ENCODE assay signal across 15 cellular contexts in the genomic region with DNA sequence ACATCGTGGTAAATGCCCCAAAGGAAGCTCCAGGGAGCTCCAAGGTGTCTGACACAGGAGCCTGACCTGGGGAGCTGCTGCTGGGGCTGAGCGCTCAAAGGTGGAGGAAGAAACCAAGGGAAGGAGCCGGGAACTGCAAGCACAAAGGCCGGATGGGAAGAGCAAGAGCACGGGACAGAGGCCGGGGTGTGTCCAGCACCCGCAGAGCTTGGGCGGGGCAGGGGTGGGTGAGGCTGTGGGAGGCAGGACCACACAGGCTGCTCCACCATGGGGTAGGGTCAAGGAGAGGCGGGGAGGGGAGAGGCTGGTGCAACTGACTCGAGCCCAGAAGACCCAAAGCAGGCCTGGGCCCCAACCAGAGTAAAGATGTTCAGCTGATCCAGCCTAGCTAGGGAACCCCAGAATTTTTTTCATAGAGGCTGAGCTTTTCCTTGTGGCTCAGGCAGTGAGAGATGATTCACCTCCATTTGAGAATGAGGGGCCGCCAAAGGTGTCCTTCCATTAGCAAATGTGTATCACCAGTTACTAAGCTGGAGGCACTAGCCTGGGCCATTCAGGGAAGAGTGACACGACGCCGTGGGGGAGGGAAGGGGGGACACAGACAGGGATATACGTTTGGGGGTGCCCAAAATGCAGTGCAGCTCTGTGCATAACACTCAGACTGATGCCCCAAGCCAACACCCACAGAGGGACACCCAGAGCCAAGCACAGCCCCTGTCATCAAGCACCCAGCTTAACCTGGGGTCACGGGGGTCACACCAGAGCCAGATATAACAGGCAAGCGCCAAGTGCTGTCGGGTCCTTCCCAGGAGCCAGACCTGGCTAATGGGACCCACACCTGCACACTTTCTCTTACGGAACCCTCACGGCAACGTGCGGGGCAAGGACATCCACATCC. TPM values are rescaled to one million over a fixed set of nuclear protein-coding genes. Genes with fewer than 3 reads are reported as not detected.
DNase-seq lines count a peak whose midpoint lies in the region; ATAC-seq, FAIRE-seq and TF ChIP-seq lines count a peak whose summit lies in the region.
"Had no signal": no experiment of that assay in that cellular context is flagged by ENCODE, and none has a peak within 500 bp of the region (broad histone marks: within the 10 kb centered on the region; RNA-seq: fewer than 3 reads in every experiment).

No MANE protein-coding gene starts in this region.

- H3K27ac Mint-ChIP-seq in H9 = peak overlapping the region; percentile 25 to 91 (median 47); a peak in 4 of 7 replicates
- H3K27ac Mint-ChIP-seq: neural progenitor cell, T-cell had no signal

- H3K27me3 Mint-ChIP-seq in H9 (ENCODE audit: low read depth) = no peaks in the 10 kb centered on the region
- H3K27me3 Mint-ChIP-seq: T-cell had no signal

- no peaks in the 10 kb centered on the region for H4K20me1 ChIP-seq in H9 (ENCODE audit: control insufficient read depth, insufficient read depth, insufficient read length)
- H4K20me1 ChIP-seq in K562 (replicated peaks; ENCODE audit: control insufficient read depth, insufficient read depth, low read length) = 0 out of 2 replicates have a peak, but pooled peaks cover 15% of the 10 kb centered on the region

- H3K23ac ChIP-seq in H9 (ENCODE audit: insufficient read length, low read depth, low read length) = no peak overlapping the region

- H3K79me1 ChIP-seq in H9 (ENCODE audit: insufficient read depth, low read depth, low read length, poor library complexity, severe bottlenecking) = no peaks in the 10 kb centered on the region

- H3K9me3 ChIP-seq in H9 (ENCODE audit: control insufficient read depth, low read depth, low read length) = no peaks in the 10 kb centered on the region
- peaks cover 3% of the 10 kb centered on the region; the same call in 1 of the 2 replicates for H3K9me3 ChIP-seq in K562 (replicated peaks; ENCODE audit: control insufficient read depth, insufficient read depth, low read depth, low read length)
- H3K9me3 ChIP-seq in stomach = no peaks in the 10 kb centered on the region

- no peak overlapping the region for H3K4ac ChIP-seq in H9 (ENCODE audit: low read depth, low read length)

- no peak for TF ChIP-seq RAD21 in K562 (CRISPR knock-in tag; conservative IDR thresholded peaks at IDR 0.05 in 1 of 2, IDR thresholded peaks at IDR 0.05 in 1 of 2)

- no peak overlapping the region for H3T11ph ChIP-seq in H9 (ENCODE audit: low read length)

- H3K4me2 ChIP-seq in H9 (ENCODE audit: insufficient read depth, insufficient read length, low read length) = no peak overlapping the region
- no peak overlapping the region for H3K4me2 ChIP-seq in K562 (ENCODE audit: insufficient read depth, low read length)
- H3K4me2 ChIP-seq: neural progenitor cell had no signal

- no peak for FAIRE-seq in K562 (lab: Jason Lieb, UNC)
- FAIRE-seq: GM12878 had no signal

- peaks cover 11 to 16% (median 13%) of the 10 kb centered on the region in 3 experiments for H3K36me3 Mint-ChIP-seq in H9 (ENCODE audit: insufficient read depth in 1 of 3, low read depth in 3 of 3)
- H3K36me3 Mint-ChIP-seq: T-cell had no signal

- H2AK5ac ChIP-seq in H9 (ENCODE audit: insufficient read length, low read length) = no peak overlapping the region

- TF ChIP-seq POLR2A in K562 (conservative IDR thresholded peaks at IDR 0.05) = no peak
- TF ChIP-seq POLR2A in stomach (IDR thresholded peaks at IDR 0.05) = no peak

- no peak overlapping the region for H3K18ac ChIP-seq in H9 (ENCODE audit: insufficient read length, low read depth, low read length)

- H3K9ac ChIP-seq in H9 (ENCODE audit: extremely low read depth, insufficient read length, low read length) (no peak overlapping the region), K562 (ENCODE audit: insufficient read depth in 1 of 2, low read depth in 2 of 2, low read length in 2 of 2) (peak overlapping the region in 1 of 2 experiments; percentile 77; a peak in 2 of 4 replicates)
- H3K9ac ChIP-seq: neural progenitor cell had no signal

- POLR2A ChIA-PET in K562 (lab: Yijun Ruan, JAX) = interaction anchor here (0.6 to 10.6 kb wide), 10 partner anchors 7 to 249 kb away, joined by 3 to 65 read pairs (median 4); partner anchors contain the start of gene RBL1

- no peak overlapping the region for H4K5ac ChIP-seq in H9 (ENCODE audit: insufficient read length, low read depth, low read length)

- no peaks in the 10 kb centered on the region for H3K23me2 ChIP-seq in H9 (ENCODE audit: insufficient read length, low read depth, low read length, poor library complexity, severe bottlenecking)

- H3K27me3 ChIP-seq in H9 (ENCODE audit: insufficient read depth, low read length) (no peaks in the 10 kb centered on the region), K562 (ENCODE audit: control insufficient read depth in 2 of 2, insufficient read depth in 2 of 2, low read length in 2 of 2) (no peaks in the 10 kb centered on the region), stomach (no peaks in the 10 kb centered on the region)
- H3K27me3 ChIP-seq: neural progenitor cell had no signal

- H3K36me3 ChIP-seq in K562 (ENCODE audit: control insufficient read depth, insufficient read depth, low read length) = peaks cover 39% of the 10 kb centered on the region; the same call in 2 of the 3 replicates
- H3K36me3 ChIP-seq in stomach = no peaks in the 10 kb centered on the region
- H3K36me3 ChIP-seq: neural progenitor cell had no signal

- no peak overlapping the region for H2BK12ac ChIP-seq in H9 (ENCODE audit: insufficient read length, low read depth, low read length)

- no peak overlapping the region for H2BK120ac ChIP-seq in H9 (ENCODE audit: low read depth, low read length, poor library complexity, severe bottlenecking)

- peak; percentile 54 for ATAC-seq in K562
- peak; percentile 92 for ATAC-seq in left colon
- no peak for ATAC-seq in GM18517 (IDR thresholded peaks at IDR 0.05; ENCODE audit: unreplicated experiment)
- ATAC-seq: GM12878, T-cell had no signal

- H3K4me3 Mint-ChIP-seq in H9 = no peak overlapping the region
- H3K4me3 Mint-ChIP-seq: neural progenitor cell, T-cell had no signal

- no CpG with 5 or more reads among the region's 22 CpGs for WGBS in H9 (ENCODE audit: extremely low coverage, insufficient read length, low lambda C conversion rate)
- 59% methylated on average over 18 of the region's 22 CpGs for WGBS in K562 (ENCODE audit: insufficient coverage, low coverage, missing lambda C conversion rate)
- WGBS in stomach, 5 donors = 58 to 71% (median 64%) methylated on average over 22 of the region's 22 CpGs

- peaks cover 9 to 12% of the 10 kb centered on the region in 2 experiments for H3K9me3 Mint-ChIP-seq in H9

- no peak overlapping the region for H2AFZ ChIP-seq in H9 (ENCODE audit: low read length)
- H2AFZ ChIP-seq in K562 (ENCODE audit: low read depth, low read length) = no peak overlapping the region
- H2AFZ ChIP-seq: neural progenitor cell had no signal

- TF ChIP-seq CTCF in H9 (conservative IDR thresholded peaks at IDR 0.05) (no peak), K562 (IDR thresholded peaks at IDR 0.05 in 2 of 3, conservative IDR thresholded peaks at IDR 0.05 in 1 of 3; ENCODE audit: insufficient read depth in 2 of 3, low read depth in 1 of 3, low read length in 3 of 3) (no peak), stomach (IDR thresholded peaks at IDR 0.05) (no peak)

- TF ChIP-seq EP300 in K562 (IDR thresholded peaks at IDR 0.05; ENCODE audit: low read length) = no peak
- no peak for TF ChIP-seq EP300 in stomach (IDR thresholded peaks at IDR 0.05)

- intact Hi-C loops in K562 (cut with micrococcal nuclease) (no loop called here), left colon (cut with DNase I, micrococcal nuclease) (no loop called here), stomach (cut with DNase I; ENCODE audit: low total_unique reads) (no loop called here)

- no peaks in the 10 kb centered on the region for H3K4me1 ChIP-seq in H9 (ENCODE audit: insufficient read depth, low read length)
- peaks cover 12 to 23% of the 10 kb centered on the region in 2 experiments; a peak in 4 of 5 replicates for H3K4me1 ChIP-seq in K562 (replicated peaks in 1 of 2; ENCODE audit: control insufficient read depth in 2 of 2, insufficient read depth in 2 of 2, low read length in 2 of 2)
- peaks cover 55 to 91% (median 71%) of the 10 kb centered on the region in 4 donors for H3K4me1 ChIP-seq in stomach
- H3K4me1 ChIP-seq: neural progenitor cell had no signal

- no peaks in the 10 kb centered on the region for H3K9me1 ChIP-seq in K562 (ENCODE audit: control insufficient read depth, insufficient read depth, low read length)

- CTCF ChIA-PET in K562 (lab: Yijun Ruan, JAX; ENCODE audit: low intra/inter-chr PET ratio) = no interaction called here

- H3K27ac ChIP-seq in H9 (ENCODE audit: insufficient read length, low read depth, low read length) (no peak overlapping the region), K562 (ENCODE audit: extremely low read depth, low read depth, low read length) (no peak overlapping the region), stomach (peak overlapping the region in 4 of 5 donors; percentile 67 to 92 (median 86))
- H3K27ac ChIP-seq: neural progenitor cell had no signal

- H2BK15ac ChIP-seq in H9 (ENCODE audit: low read depth, low read length) = no peak overlapping the region

- no peak overlapping the region for H2BK20ac ChIP-seq in H9 (ENCODE audit: low read depth, low read length, poor library complexity, severe bottlenecking)

- H3K4me1 Mint-ChIP-seq in H9 = peaks cover 29 to 33% of the 10 kb centered on the region in 2 experiments

- H3K14ac ChIP-seq in H9 (ENCODE audit: insufficient read depth, low read length) = no peak overlapping the region

- no peak overlapping the region for H3K4me3 ChIP-seq in K562
- H3K4me3 ChIP-seq in stomach = no peak overlapping the region
- H3K4me3 ChIP-seq: GM12878, neural progenitor cell had no signal

- in situ Hi-C loops in K562 (cut with MboI) = no loop called here

- H4K91ac ChIP-seq in H9 (ENCODE audit: insufficient read length, low read depth, low read length) = no peak overlapping the region

- no peak overlapping the region for H4K8ac ChIP-seq in H9 (replicated peaks; ENCODE audit: insufficient read length, low read depth, low read length)

- no TSS peak for BruUV-seq in K562 (replicated peaks; lab: Mats Ljungman, UMichigan)

- H2BK5ac ChIP-seq in H9 (ENCODE audit: insufficient read length, low read length) = no peak overlapping the region

- H3K79me2 ChIP-seq in H9 (ENCODE audit: insufficient read depth, low read length) (no peaks in the 10 kb centered on the region), K562 (ENCODE audit: control insufficient read depth, insufficient read depth, low read length) (peaks cover 89% of the 10 kb centered on the region)

- H3K56ac ChIP-seq in H9 (ENCODE audit: insufficient read length, low read depth, low read length) = no peak overlapping the region

- DNase-seq in H9 (no peak), K562 (ENCODE audit: extremely low read depth in 1 of 4, low spot score in 3 of 4) (peak in 2 of 4 experiments; percentile 59 to 62), left colon (peak; percentile 62 to 67), stomach (no peak), DMS 273 (lab: John Stamatoyannopoulos, UW; ENCODE audit: unreplicated experiment) (no peak)
- no peak for DNase-seq in stimulated activated CD4-positive, alpha-beta T cell treated with anti-CD3 and anti-CD28 coated beads, Interleukin-12 subunit alpha, Interleukin-12 subunit beta, amount 100 ng/mL, for 4 hours
- no peak for DNase-seq in activated CD8-positive, alpha-beta memory T cell treated with anti-CD3 and anti-CD28 coated beads, Interleukin-2, amount 50 U/mL, for 48 hours
- DNase-seq: activated CD8-positive, alpha-beta memory T cell treated with anti-CD3 and anti-CD28 coated beads, Interleukin-2, amount 50 U/mL, for 4 hours; cerebellar nuclear complex; KG1; stimulated activated CD4-positive, alpha-beta T cell treated with anti-CD3 and anti-CD28 coated beads, Interleukin-4, amount 100 ng/mL, for 4 hours; T-cell had no signal

RNA-seq across cellular contexts. Expression of gene TLDC2, which starts 21.3 kb away (rescaled TPM):
- total RNA-seq in H9 (2021) (0.11 TPM in 1 of 2 replicates, not detected in the other), K562 (2014; rRNA removed) (not detected in 2 replicates), K562 (2014; rRNA removed; fragmentation: Illumina TruSeq; extraction: Trizol) (not detected in 2 replicates), K562 (2015; rRNA removed; fragmentation: Illumina TruSeq; extraction: Trizol) (not detected in 2 replicates), K562 (2021) (not detected in 2 replicates), left colon (10 to 100 TPM; 25.2 to 27.7 TPM), stomach (10 to 100 TPM in 1 of 5 donors, 1 to 10 TPM in 2, not detected in 2; 1.5 to 15.1 (median 4.8) TPM)
- not detected in 2 replicates for total RNA-seq in K562 (2011; cell fraction: chromatin; rRNA removed; ENCODE audit: low replicate concordance)
- total RNA-seq in K562 (2011; cell fraction: nucleolus; rRNA removed) = not detected in 2 replicates
- not detected in 2 replicates for total RNA-seq in K562 (2011; cell fraction: nucleoplasm; rRNA removed)
- polyA plus RNA-seq in K562 (2011; rRNA removed) (not detected in 2 replicates), K562 (2014; fragmentation: Illumina TruSeq; extraction: Trizol) (not detected in 2 replicates), K562 (2014; fragmentation: Nextera tagmentation; extraction: Ambion mirVana) (not detected), K562 (2014; rRNA removed) (not detected in 2 replicates), stomach (under 1 TPM; 0.13 to 0.62 (median 0.46) TPM)
- polyA plus RNA-seq in K562 (2011; cell fraction: cytosol; rRNA removed) = 0.04 TPM in 1 of 2 replicates, not detected in the other
- polyA plus RNA-seq in K562 (2011; cell fraction: nucleus; rRNA removed) = not detected in 2 replicates
- 0.15 and 0.17 TPM in 2 replicates for polyA plus RNA-seq in K562 (2012)
- not detected in 2 replicates for polyA minus RNA-seq in K562 (2011; rRNA and poly(A)+ RNA removed)
- polyA minus RNA-seq in K562 (2011; cell fraction: cytosol; rRNA and poly(A)+ RNA removed) = not detected in 2 replicates
- polyA minus RNA-seq in K562 (2011; cell fraction: nucleus; rRNA and poly(A)+ RNA removed) = not detected in 2 replicates

Comparison
In these comparisons a context has a peak if more than half of its experiments do, and no peak if none do; other contexts are left out.
1. DNase-seq: peak in left colon (2 of 2); none in H9 (single experiment), stomach (single experiment), DMS 273 (single experiment), stimulated activated CD4-positive, alpha-beta T cell treated with anti-CD3 and anti-CD28 coated beads, Interleukin-12 subunit alpha, Interleukin-12 subunit beta, amount 100 ng/mL, for 4 hours (single experiment) and activated CD8-positive, alpha-beta memory T cell treated with anti-CD3 and anti-CD28 coated beads, Interleukin-2, amount 50 U/mL, for 48 hours (single experiment).
2. H3K27ac ChIP-seq: peak in stomach (4 of 5); none in H9 (single experiment) and K562 (single experiment).